In the genomic region with DNA sequence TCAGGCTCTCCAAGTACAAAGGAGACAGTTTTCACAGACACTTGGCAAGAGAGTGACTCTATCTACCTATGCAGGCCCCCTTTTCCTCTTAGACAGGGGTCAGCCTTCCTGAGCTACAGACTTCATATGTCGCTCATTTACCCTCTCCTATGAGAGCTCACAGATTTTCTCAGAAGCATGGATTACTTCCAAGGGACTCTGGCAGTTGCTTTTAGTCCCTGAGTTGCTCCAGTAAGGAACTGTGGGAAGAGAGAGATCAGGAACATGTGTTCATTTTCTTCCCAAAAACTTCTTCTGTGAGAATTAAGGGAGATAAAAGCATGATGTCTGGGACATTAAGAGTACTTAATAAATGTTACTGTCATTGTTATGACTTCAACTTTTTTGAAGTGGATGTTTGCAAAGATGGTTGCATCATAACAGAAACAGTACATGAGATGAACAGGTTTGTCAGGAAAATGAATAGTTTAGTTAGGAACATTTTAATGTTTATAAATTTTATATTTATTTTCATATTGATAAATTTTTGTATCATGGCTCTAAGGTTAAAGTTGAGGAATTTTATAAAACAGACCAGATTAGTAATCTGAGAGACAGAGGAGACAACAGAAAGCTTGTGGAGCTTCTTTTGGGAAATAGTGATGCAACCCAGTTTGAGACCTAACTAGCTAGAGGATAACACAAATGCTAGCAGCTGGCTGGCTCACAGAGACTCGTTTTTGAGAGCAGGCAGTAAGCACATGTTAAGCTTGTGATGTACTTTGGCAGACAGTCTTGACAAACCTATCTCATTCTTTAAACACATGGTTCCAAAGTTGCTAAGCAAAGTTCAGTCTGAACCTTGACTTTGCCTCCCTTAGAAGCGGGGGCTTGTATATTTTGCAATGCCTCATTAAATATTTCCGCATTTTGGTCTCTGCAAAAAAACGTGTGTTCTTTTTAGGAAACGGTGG, we compare ENCODE assay signal across 1 cellular context.
TF ChIP-seq lines count a peak whose summit lies in the region.

No MANE protein-coding gene starts in this region.

TF ChIP-seq in GM23338, 12 proteins besides CTCF, POLR2A, EP300 and RAD21 (continued from another document):
- TF ChIP-seq, protein P1, sequence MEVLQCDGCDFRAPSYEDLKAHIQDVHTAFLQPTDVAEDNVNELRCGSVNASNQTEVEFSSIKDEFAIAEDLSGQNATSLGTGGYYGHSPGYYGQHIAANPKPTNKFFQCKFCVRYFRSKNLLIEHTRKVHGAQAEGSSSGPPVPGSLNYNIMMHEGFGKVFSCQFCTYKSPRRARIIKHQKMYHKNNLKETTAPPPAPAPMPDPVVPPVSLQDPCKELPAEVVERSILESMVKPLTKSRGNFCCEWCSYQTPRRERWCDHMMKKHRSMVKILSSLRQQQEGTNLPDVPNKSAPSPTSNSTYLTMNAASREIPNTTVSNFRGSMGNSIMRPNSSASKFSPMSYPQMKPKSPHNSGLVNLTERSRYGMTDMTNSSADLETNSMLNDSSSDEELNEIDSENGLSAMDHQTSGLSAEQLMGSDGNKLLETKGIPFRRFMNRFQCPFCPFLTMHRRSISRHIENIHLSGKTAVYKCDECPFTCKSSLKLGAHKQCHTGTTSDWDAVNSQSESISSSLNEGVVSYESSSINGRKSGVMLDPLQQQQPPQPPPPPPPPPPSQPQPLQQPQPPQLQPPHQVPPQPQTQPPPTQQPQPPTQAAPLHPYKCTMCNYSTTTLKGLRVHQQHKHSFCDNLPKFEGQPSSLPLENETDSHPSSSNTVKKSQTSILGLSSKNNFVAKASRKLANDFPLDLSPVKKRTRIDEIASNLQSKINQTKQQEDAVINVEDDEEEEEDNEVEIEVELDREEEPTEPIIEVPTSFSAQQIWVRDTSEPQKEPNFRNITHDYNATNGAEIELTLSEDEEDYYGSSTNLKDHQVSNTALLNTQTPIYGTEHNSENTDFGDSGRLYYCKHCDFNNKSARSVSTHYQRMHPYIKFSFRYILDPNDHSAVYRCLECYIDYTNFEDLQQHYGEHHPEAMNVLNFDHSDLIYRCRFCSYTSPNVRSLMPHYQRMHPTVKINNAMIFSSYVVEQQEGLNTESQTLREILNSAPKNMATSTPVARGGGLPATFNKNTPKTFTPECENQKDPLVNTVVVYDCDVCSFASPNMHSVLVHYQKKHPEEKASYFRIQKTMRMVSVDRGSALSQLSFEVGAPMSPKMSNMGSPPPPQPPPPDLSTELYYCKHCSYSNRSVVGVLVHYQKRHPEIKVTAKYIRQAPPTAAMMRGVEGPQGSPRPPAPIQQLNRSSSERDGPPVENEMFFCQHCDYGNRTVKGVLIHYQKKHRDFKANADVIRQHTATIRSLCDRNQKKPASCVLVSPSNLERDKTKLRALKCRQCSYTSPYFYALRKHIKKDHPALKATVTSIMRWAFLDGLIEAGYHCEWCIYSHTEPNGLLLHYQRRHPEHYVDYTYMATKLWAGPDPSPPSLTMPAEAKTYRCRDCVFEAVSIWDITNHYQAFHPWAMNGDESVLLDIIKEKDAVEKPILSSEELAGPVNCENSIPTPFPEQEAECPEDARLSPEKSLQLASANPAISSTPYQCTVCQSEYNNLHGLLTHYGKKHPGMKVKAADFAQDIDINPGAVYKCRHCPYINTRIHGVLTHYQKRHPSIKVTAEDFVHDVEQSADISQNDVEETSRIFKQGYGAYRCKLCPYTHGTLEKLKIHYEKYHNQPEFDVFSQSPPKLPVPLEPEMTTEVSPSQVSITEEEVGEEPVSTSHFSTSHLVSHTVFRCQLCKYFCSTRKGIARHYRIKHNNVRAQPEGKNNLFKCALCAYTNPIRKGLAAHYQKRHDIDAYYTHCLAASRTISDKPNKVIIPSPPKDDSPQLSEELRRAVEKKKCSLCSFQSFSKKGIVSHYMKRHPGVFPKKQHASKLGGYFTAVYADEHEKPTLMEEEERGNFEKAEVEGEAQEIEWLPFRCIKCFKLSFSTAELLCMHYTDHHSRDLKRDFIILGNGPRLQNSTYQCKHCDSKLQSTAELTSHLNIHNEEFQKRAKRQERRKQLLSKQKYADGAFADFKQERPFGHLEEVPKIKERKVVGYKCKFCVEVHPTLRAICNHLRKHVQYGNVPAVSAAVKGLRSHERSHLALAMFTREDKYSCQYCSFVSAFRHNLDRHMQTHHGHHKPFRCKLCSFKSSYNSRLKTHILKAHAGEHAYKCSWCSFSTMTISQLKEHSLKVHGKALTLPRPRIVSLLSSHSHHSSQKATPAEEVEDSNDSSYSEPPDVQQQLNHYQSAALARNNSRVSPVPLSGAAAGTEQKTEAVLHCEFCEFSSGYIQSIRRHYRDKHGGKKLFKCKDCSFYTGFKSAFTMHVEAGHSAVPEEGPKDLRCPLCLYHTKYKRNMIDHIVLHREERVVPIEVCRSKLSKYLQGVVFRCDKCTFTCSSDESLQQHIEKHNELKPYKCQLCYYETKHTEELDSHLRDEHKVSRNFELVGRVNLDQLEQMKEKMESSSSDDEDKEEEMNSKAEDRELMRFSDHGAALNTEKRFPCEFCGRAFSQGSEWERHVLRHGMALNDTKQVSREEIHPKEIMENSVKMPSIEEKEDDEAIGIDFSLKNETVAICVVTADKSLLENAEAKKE (CRISPR knock-in tag; IDR thresholded peaks at IDR 0.05), result no peak
- TF ChIP-seq, protein P2, sequence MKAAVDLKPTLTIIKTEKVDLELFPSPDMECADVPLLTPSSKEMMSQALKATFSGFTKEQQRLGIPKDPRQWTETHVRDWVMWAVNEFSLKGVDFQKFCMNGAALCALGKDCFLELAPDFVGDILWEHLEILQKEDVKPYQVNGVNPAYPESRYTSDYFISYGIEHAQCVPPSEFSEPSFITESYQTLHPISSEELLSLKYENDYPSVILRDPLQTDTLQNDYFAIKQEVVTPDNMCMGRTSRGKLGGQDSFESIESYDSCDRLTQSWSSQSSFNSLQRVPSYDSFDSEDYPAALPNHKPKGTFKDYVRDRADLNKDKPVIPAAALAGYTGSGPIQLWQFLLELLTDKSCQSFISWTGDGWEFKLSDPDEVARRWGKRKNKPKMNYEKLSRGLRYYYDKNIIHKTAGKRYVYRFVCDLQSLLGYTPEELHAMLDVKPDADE (IDR thresholded peaks at IDR 0.05), result no peak
- TF ChIP-seq ZNF114 (CRISPR knock-in tag; IDR thresholded peaks at IDR 0.05), result no peak
- no peak for TF ChIP-seq EZH2phosphoT487 (IDR thresholded peaks at IDR 0.05; ENCODE audit: unreplicated experiment)
- TF ChIP-seq ZNF331 (CRISPR knock-in tag; IDR thresholded peaks at IDR 0.05; ENCODE audit: low read depth), result no peak
- no peak for TF ChIP-seq NANOG (IDR thresholded peaks at IDR 0.05; ENCODE audit: borderline replicate concordance)
